10 cellular contexts compared by ENCODE assay signal in genomic region chr18:23970161-23971153, GRCh38. TPM values are rescaled to one million over a fixed set of nuclear protein-coding genes. Genes with fewer than 3 reads are reported as not detected.
DNase-seq lines count a peak whose midpoint lies in the region; ATAC-seq and TF ChIP-seq lines count a peak whose summit lies in the region.
"Had no signal": no experiment of that assay in that cellular context is flagged by ENCODE, and none has a peak within 500 bp of the region (broad histone marks: within the 10 kb centered on the region; RNA-seq: fewer than 3 reads in every experiment).

No MANE protein-coding gene starts in this region.

- TF ChIP-seq CTCF in GM12865 (IDR thresholded peaks at IDR 0.05; ENCODE audit: insufficient read depth, low read depth, low read length, missing control alignments) = no peak
- no peak for TF ChIP-seq CTCF in Peyer's patch (IDR thresholded peaks at IDR 0.05)

- no peaks in the 10 kb centered on the region for H3K79me1 ChIP-seq in trophoblast cell (ENCODE audit: low read length)

- WGBS in trophoblast cell (ENCODE audit: extremely low coverage, insufficient coverage, insufficient read length) = no CpG with 5 or more reads among the region's 7 CpGs

- no peaks in the 10 kb centered on the region for H3K9me3 Mint-ChIP-seq in activated T-helper 17 cell treated with anti-CD3 and anti-CD28 coated beads, Interleukin-2, amount 50 U/mL, for 72 hours

- H3K9ac ChIP-seq in trophoblast cell (ENCODE audit: low read length) = no peak overlapping the region

- H3K18ac ChIP-seq in trophoblast cell (ENCODE audit: low read length) = no peak overlapping the region

- no peaks in the 10 kb centered on the region for H3K27me3 Mint-ChIP-seq in activated T-helper 17 cell treated with anti-CD3 and anti-CD28 coated beads, Interleukin-2, amount 50 U/mL, for 72 hours

- no peak overlapping the region for H4K91ac ChIP-seq in trophoblast cell (ENCODE audit: low read depth, low read length)

- H3K27me3 ChIP-seq in Peyer's patch (no peaks in the 10 kb centered on the region), trophoblast cell (ENCODE audit: insufficient read depth, low read length) (no peaks in the 10 kb centered on the region)

- TF ChIP-seq POLR2A in Peyer's patch (IDR thresholded peaks at IDR 0.05) = no peak

- H2BK5ac ChIP-seq in trophoblast cell (ENCODE audit: low read depth, low read length, poor library complexity) = no peak overlapping the region

- H3K4me1 Mint-ChIP-seq in activated T-helper 17 cell treated with anti-CD3 and anti-CD28 coated beads, Interleukin-2, amount 50 U/mL, for 72 hours = peaks cover 63% of the 10 kb centered on the region

- H3K36me3 ChIP-seq in Peyer's patch (no peaks in the 10 kb centered on the region), trophoblast cell (ENCODE audit: control insufficient read depth in 1 of 2, insufficient read depth in 2 of 2, low read length in 2 of 2) (no peaks in the 10 kb centered on the region)

- no peak overlapping the region for H3K23ac ChIP-seq in trophoblast cell (ENCODE audit: low read length)

- H3K27ac Mint-ChIP-seq in activated T-helper 17 cell treated with anti-CD3 and anti-CD28 coated beads, Interleukin-2, amount 50 U/mL, for 72 hours = peak overlapping the region; percentile 87

- peak; percentile 58 for ATAC-seq in activated T-helper 17 cell treated with anti-CD3 and anti-CD28 coated beads, Interleukin-2, amount 50 U/mL, for 72 hours (replicated peaks)
- no peak for ATAC-seq in GM19463 (IDR thresholded peaks at IDR 0.05; ENCODE audit: unreplicated experiment)
- ATAC-seq in GM19455 (IDR thresholded peaks at IDR 0.05; ENCODE audit: unreplicated experiment) = no peak

- peaks cover 0 to 14% (median 9%) of the 10 kb centered on the region in 4 donors for H3K4me1 ChIP-seq in Peyer's patch
- H3K4me1 ChIP-seq in trophoblast cell (ENCODE audit: control insufficient read depth in 1 of 2, insufficient read depth in 2 of 2, low read length in 2 of 2) = no peaks in the 10 kb centered on the region

- H3K4me2 ChIP-seq in trophoblast cell (ENCODE audit: low read length) = no peak overlapping the region

- no peak overlapping the region for H2AFZ ChIP-seq in trophoblast cell (ENCODE audit: insufficient read depth, low read length, poor library complexity)

- no peaks in the 10 kb centered on the region for H3K79me2 ChIP-seq in trophoblast cell (ENCODE audit: control insufficient read depth, insufficient read depth, low read length, poor library complexity)

- peak overlapping the region; percentile 36 to 77 (median 59) for H3K27ac ChIP-seq in Peyer's patch
- no peak overlapping the region for H3K27ac ChIP-seq in trophoblast cell (ENCODE audit: low read depth, low read length)

- no peak overlapping the region for H2AK5ac ChIP-seq in trophoblast cell (ENCODE audit: low read length)

- H3K4me3 ChIP-seq in GM12865 (ENCODE audit: low read depth, low read length) (no peak overlapping the region), Peyer's patch (no peak overlapping the region), trophoblast cell (ENCODE audit: low read depth, low read length) (no peak overlapping the region)

- no peak overlapping the region for H3K14ac ChIP-seq in trophoblast cell (ENCODE audit: low read length)

- H3K9me3 ChIP-seq in Peyer's patch = no peaks in the 10 kb centered on the region
- H3K9me3 ChIP-seq in trophoblast cell (ENCODE audit: insufficient read depth, low read depth, low read length) = no peaks in the 10 kb centered on the region

- H2BK12ac ChIP-seq in trophoblast cell (ENCODE audit: low read length) = no peak overlapping the region

- H4K8ac ChIP-seq in trophoblast cell (ENCODE audit: low read depth, low read length) = no peak overlapping the region

- H3K4me3 Mint-ChIP-seq in activated T-helper 17 cell treated with anti-CD3 and anti-CD28 coated beads, Interleukin-2, amount 50 U/mL, for 72 hours = peak overlapping the region; percentile 63
- H3K4me3 Mint-ChIP-seq: brain had no signal

- peak; percentile 39 for DNase-seq in GM12865 (ENCODE audit: low read depth)
- peak in 2 of 3 donors; percentile 80 to 82 for DNase-seq in Peyer's patch
- peak; percentile 91 for DNase-seq in trophoblast cell
- DNase-seq in KG1 (lab: John Stamatoyannopoulos, UW) = no peak
- DNase-seq in mesenteric fat pad (ENCODE audit: low spot score) = no peak
- DNase-seq: COR-L47 had no signal

- H3K4ac ChIP-seq in trophoblast cell (ENCODE audit: low read depth, low read length) = no peak overlapping the region

- no peak overlapping the region for H4K12ac ChIP-seq in trophoblast cell (ENCODE audit: low read depth, low read length)

- H2BK120ac ChIP-seq in trophoblast cell (ENCODE audit: insufficient read depth, low read length, poor library complexity) = no peak overlapping the region

- no peaks in the 10 kb centered on the region for H3K36me3 Mint-ChIP-seq in activated T-helper 17 cell treated with anti-CD3 and anti-CD28 coated beads, Interleukin-2, amount 50 U/mL, for 72 hours (ENCODE audit: low read depth)
- H3K36me3 Mint-ChIP-seq: brain had no signal

RNA-seq across cellular contexts. Expression of gene TTC39C, which starts 44.1 kb away (rescaled TPM):
- total RNA-seq in Peyer's patch (10 to 100 TPM; 11.0 to 32.2 (median 14.2) TPM), mesenteric fat pad (46.7 TPM)
- 10 to 100 TPM; 59.6 to 76.7 TPM for total RNA-seq in activated T-helper 17 cell treated with anti-CD3 and anti-CD28 coated beads, Interleukin-2, amount 50 U/mL, for 72 hours
- 8.6 and 8.8 TPM in 2 replicates for polyA plus RNA-seq in trophoblast cell (2013)

Comparison
In these comparisons a context has a peak if more than half of its experiments do, and no peak if none do; other contexts are left out.
1. DNase-seq: peak in GM12865 (single experiment), Peyer's patch (2 of 3) and trophoblast cell (2 of 2); none in KG1 (single experiment) and mesenteric fat pad (single experiment).